In the genomic region with DNA sequence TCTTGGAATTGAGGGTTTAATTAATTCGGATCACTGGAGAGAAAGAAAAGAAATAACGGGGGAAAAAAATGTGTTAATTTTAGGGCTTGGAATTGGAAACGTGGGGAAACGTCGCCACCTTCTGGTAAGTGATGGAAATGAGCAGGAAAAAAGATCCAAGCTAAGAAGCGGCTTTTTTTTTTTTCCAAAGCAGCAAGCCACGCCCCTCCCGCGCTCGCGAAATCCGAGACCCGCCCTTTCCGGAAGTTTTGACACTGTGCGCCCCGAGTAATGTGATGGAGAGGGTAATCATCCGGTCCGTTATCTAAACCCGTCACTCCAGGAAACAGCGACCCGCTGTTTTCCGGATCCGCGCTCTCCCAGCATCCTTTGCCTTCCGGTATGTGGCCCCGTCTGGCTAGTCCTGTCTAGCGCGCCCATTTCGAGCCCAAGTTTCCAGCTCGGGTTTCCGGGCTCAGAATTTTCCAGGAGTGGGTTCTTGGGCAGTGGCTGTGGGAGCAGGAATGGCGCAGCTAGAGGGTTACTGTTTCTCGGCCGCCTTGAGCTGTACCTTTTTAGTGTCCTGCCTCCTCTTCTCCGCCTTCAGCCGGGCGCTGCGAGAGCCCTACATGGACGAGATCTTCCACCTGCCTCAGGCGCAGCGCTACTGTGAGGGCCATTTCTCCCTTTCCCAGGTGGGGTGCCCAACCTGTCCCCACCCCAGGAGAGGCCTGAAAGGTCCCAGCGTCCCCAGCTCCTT, we compare ENCODE assay signal across 8 cellular contexts. TPM values are rescaled to one million over a fixed set of nuclear protein-coding genes. Genes with fewer than 3 reads are reported as not detected.
DNase-seq lines count a peak whose midpoint lies in the region; ATAC-seq and TF ChIP-seq lines count a peak whose summit lies in the region.

A gene with protein sequence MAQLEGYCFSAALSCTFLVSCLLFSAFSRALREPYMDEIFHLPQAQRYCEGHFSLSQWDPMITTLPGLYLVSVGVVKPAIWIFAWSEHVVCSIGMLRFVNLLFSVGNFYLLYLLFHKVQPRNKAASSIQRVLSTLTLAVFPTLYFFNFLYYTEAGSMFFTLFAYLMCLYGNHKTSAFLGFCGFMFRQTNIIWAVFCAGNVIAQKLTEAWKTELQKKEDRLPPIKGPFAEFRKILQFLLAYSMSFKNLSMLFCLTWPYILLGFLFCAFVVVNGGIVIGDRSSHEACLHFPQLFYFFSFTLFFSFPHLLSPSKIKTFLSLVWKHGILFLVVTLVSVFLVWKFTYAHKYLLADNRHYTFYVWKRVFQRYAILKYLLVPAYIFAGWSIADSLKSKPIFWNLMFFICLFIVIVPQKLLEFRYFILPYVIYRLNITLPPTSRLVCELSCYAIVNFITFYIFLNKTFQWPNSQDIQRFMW (plus strand): TSS at position 384 of the 739 bp plus-strand sequence. CDS start 120 bp downstream, at position 504.

- no peaks in the 10 kb centered on the region for H4K20me1 ChIP-seq in GM23338 (replicated peaks; ENCODE audit: insufficient read depth)

- peak within 1 kb of the TSS; percentile 65 for H3K4me3 ChIP-seq in GM23338
- peak within 1 kb of the TSS; percentile 75 to 90 for H3K4me3 ChIP-seq in stomach smooth muscle (ENCODE audit: low read length in 2 of 2)

- peak within 1 kb of the TSS; percentile 80 for H3K4me2 ChIP-seq in GM23338

- no peaks in the 10 kb centered on the region for H3F3A ChIP-seq in GM23338 (replicated peaks; ENCODE audit: low read depth)

- peak within 1 kb of the TSS; percentile 59; the same call in 1 of the 2 replicates for H3K27ac Mint-ChIP-seq in GM23338
- H3K27ac Mint-ChIP-seq in neural crest cell (ENCODE audit: unreplicated experiment), result peak within 1 kb of the TSS; percentile 98

- no peaks in the 10 kb centered on the region for H3K36me3 ChIP-seq in GM23338 (ENCODE audit: insufficient read depth)
- no peaks in the 10 kb centered on the region for H3K36me3 ChIP-seq in stomach smooth muscle (ENCODE audit: control insufficient read depth in 2 of 2, insufficient read depth in 2 of 2, low read length in 2 of 2)

- no peaks in the 10 kb centered on the region for H3K79me2 ChIP-seq in GM23338 (replicated peaks; ENCODE audit: insufficient read depth)

- H3K9me2 ChIP-seq in GM23338 (ENCODE audit: insufficient read depth), result no peaks in the 10 kb centered on the region

- peaks cover 47% of the 10 kb centered on the region for H3K9me3 Mint-ChIP-seq in GM23338
- H3K9me3 Mint-ChIP-seq in neural crest cell, result no peaks in the 10 kb centered on the region

- H3K27me3 Mint-ChIP-seq in GM23338 (ENCODE audit: insufficient read depth, low read depth, poor library complexity) (no peaks in the 10 kb centered on the region), neural crest cell (ENCODE audit: low read depth) (peaks cover 7% of the 10 kb centered on the region)

- no peaks in the 10 kb centered on the region for H3K36me3 Mint-ChIP-seq in GM23338 (ENCODE audit: low read depth)
- H3K36me3 Mint-ChIP-seq in neural crest cell (ENCODE audit: low read depth), result peaks cover 3% of the 10 kb centered on the region

- ATAC-seq in GM23338, result peak; percentile 100

- H3K27me3 ChIP-seq in GM23338 (ENCODE audit: insufficient read depth) (no peaks in the 10 kb centered on the region), stomach smooth muscle (ENCODE audit: control insufficient read depth in 1 of 2, insufficient read depth in 2 of 2, low read length in 2 of 2) (no peaks in the 10 kb centered on the region)

- peak within 1 kb of the TSS; percentile 45; the same call in 1 of the 2 replicates for H3K27ac ChIP-seq in GM23338 (ENCODE audit: low read depth)
- peak within 1 kb of the TSS; percentile 81 for H3K27ac ChIP-seq in stomach smooth muscle (ENCODE audit: low read length)

- no peaks in the 10 kb centered on the region for H3K4me1 Mint-ChIP-seq in GM23338
- peaks cover 15% of the 10 kb centered on the region for H3K4me1 Mint-ChIP-seq in neural crest cell

- TF ChIP-seq CTCF in GM23338 (conservative IDR thresholded peaks at IDR 0.05; ENCODE audit: low read depth in 2 of 2) (peak; percentile 57 to 64), neural crest cell (conservative IDR thresholded peaks at IDR 0.05) (peak; percentile 81)

- H3K4me3 Mint-ChIP-seq in GM23338, result peak within 1 kb of the TSS; percentile 80
- H3K4me3 Mint-ChIP-seq in neural crest cell, result peak within 1 kb of the TSS; percentile 98

- H3K4me1 ChIP-seq in GM23338 (ENCODE audit: insufficient read depth), result no peaks in the 10 kb centered on the region
- peaks cover 5% of the 10 kb centered on the region for H3K4me1 ChIP-seq in stomach smooth muscle (ENCODE audit: control insufficient read depth, insufficient read depth, low read length)

- peak within 1 kb of the TSS; percentile 85; the same call in 1 of the 2 replicates for H2AFZ ChIP-seq in GM23338

- H3K9ac ChIP-seq in stomach smooth muscle (ENCODE audit: low read length in 2 of 2), result peak within 1 kb of the TSS; percentile 88 to 96

- peak; percentile 99 for DNase-seq in ELF-1 (ENCODE audit: low read depth, low spot score)
- DNase-seq in GM23338 (ENCODE audit: low spot score), result peak; percentile 98
- DNase-seq in LHCN-M2 (ENCODE audit: low read depth), result peak; percentile 97
- peak; percentile 94 to 97 for DNase-seq in SHP77 (lab: John Stamatoyannopoulos, UW)
- DNase-seq in activated effector memory CD4-positive, alpha-beta T cell treated with anti-CD3 and anti-CD28 coated beads, Interleukin-2, amount 50 U/mL, for 16 hours, result peak; percentile 97
- peak; percentile 91 for DNase-seq in fibroblast of the conjunctiva (ENCODE audit: low read depth)
- DNase-seq in neural crest cell (ENCODE audit: low read depth, low spot score), result peak; percentile 93

- no peaks in the 10 kb centered on the region for H3K9me3 ChIP-seq in stomach smooth muscle (ENCODE audit: control insufficient read depth in 2 of 2, low read length in 2 of 2)

TF ChIP-seq in GM23338, 12 proteins besides CTCF, POLR2A, EP300 and RAD21 (continues in another document):
- TF ChIP-seq EZH2phosphoT487 (IDR thresholded peaks at IDR 0.05; ENCODE audit: unreplicated experiment) (no peak), ZNF331 (CRISPR knock-in tag; IDR thresholded peaks at IDR 0.05; ENCODE audit: low read depth) (no peak), EZH2 (IDR thresholded peaks at IDR 0.05; ENCODE audit: low read depth, unreplicated experiment) (no peak), JUNB (IDR thresholded peaks at IDR 0.05; ENCODE audit: unreplicated experiment) (no peak)
- TF ChIP-seq, protein P1, sequence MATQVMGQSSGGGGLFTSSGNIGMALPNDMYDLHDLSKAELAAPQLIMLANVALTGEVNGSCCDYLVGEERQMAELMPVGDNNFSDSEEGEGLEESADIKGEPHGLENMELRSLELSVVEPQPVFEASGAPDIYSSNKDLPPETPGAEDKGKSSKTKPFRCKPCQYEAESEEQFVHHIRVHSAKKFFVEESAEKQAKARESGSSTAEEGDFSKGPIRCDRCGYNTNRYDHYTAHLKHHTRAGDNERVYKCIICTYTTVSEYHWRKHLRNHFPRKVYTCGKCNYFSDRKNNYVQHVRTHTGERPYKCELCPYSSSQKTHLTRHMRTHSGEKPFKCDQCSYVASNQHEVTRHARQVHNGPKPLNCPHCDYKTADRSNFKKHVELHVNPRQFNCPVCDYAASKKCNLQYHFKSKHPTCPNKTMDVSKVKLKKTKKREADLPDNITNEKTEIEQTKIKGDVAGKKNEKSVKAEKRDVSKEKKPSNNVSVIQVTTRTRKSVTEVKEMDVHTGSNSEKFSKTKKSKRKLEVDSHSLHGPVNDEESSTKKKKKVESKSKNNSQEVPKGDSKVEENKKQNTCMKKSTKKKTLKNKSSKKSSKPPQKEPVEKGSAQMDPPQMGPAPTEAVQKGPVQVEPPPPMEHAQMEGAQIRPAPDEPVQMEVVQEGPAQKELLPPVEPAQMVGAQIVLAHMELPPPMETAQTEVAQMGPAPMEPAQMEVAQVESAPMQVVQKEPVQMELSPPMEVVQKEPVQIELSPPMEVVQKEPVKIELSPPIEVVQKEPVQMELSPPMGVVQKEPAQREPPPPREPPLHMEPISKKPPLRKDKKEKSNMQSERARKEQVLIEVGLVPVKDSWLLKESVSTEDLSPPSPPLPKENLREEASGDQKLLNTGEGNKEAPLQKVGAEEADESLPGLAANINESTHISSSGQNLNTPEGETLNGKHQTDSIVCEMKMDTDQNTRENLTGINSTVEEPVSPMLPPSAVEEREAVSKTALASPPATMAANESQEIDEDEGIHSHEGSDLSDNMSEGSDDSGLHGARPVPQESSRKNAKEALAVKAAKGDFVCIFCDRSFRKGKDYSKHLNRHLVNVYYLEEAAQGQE (IDR thresholded peaks at IDR 0.05; ENCODE audit: unreplicated experiment), result no peak

RNA-seq across cellular contexts. Expression of the gene that starts here (rescaled TPM):
- 4.0 and 4.2 TPM in 2 replicates for total RNA-seq in GM23338 (2014; rRNA removed; shearing (Covaris generic))
- polyA plus RNA-seq in GM23338 (2016; fragmentation: Nextera tagmentation; extraction: Ambion mirVana), result 0.44 and 0.50 TPM in 2 replicates
- total RNA-seq in LHCN-M2 (2014; rRNA removed) (3.3 and 4.0 TPM in 2 replicates), neural crest cell (14.2 and 17.1 TPM in 2 replicates)
- polyA plus RNA-seq in LHCN-M2 (2012), result 0.86 TPM

Comparison
In these comparisons a context has a peak if more than half of its experiments do, and no peak if none do; other contexts are left out.
1. Peak in every context shown above with its lines: DNase-seq, ATAC-seq, H3K4me3 ChIP-seq and H3K27ac ChIP-seq.